In the genomic region with DNA sequence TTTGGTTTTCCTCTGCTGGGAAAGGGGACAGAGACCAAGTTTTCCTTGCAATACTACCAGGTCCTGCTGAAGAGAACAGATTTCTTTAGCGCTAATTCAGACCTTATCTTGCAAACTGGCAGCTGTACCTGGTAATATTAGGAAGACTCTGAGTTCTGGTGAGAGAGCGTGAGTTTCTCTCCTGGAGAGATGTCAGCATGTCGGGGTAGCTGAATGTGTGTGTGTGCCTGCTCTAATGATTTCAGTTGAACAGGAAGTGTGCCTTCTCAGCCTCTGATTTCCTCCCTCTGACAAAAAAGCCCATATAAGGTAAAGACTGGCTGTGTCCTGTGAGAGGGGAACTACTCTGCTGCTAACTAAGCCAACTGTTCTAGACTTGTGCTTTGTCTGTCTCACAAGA, we compare ENCODE assay signal across 8 cellular contexts. TPM values are rescaled to one million over a fixed set of nuclear protein-coding genes. Genes with fewer than 3 reads are reported as not detected.
DNase-seq lines count a peak whose midpoint lies in the region; ATAC-seq and TF ChIP-seq lines count a peak whose summit lies in the region.

No MANE protein-coding gene starts in this region.

- DNase-seq in HPDE6-E6E7 (ENCODE audit: extremely low spot score) (peak; percentile 14), T-helper 2 cell (peak in 4 of 5 experiments; percentile 16 to 94 (median 56)), mesendoderm (peak; percentile 82), tibial nerve (ENCODE audit: low spot score in 2 of 2) (peak in 1 of 2 donors; percentile 38), ecto neural progenitor cell (ENCODE audit: low spot score) (no peak)

- peak overlapping the region; percentile 79 for H4K5ac ChIP-seq in mesendoderm (ENCODE audit: low read length)

- H2BK15ac ChIP-seq in mesendoderm (replicated peaks; ENCODE audit: low read depth) = peak overlapping the region; percentile 64

- H3K4ac ChIP-seq in mesendoderm (ENCODE audit: low read depth, low read length) = peak overlapping the region; percentile 55

- no peak overlapping the region for H3K23ac ChIP-seq in mesendoderm (ENCODE audit: low read length)

- peak; percentile 94 for ATAC-seq in GM21423 (IDR thresholded peaks at IDR 0.05; ENCODE audit: unreplicated experiment)

- H3K27ac ChIP-seq in duodenal mucosa (ENCODE audit: low read depth, low read length) = peak overlapping the region; percentile 55
- peak overlapping the region; percentile 25 for H3K27ac ChIP-seq in mesendoderm (ENCODE audit: low read depth, low read length)
- H3K27ac ChIP-seq in tibial nerve = peak overlapping the region; percentile 57 to 82 (median 70)

- no peak for TF ChIP-seq CTCF in tibial nerve (IDR thresholded peaks at IDR 0.05)

- H3K79me2 ChIP-seq in mesendoderm (ENCODE audit: control insufficient read depth, insufficient read depth, low read length) = no peaks in the 10 kb centered on the region

- no peaks in the 10 kb centered on the region for H3K79me1 ChIP-seq in mesendoderm (ENCODE audit: low read length)

- peak overlapping the region; percentile 75 for H3K18ac ChIP-seq in mesendoderm (ENCODE audit: low read length)

- H3K4me3 ChIP-seq in GM08714 (ENCODE audit: low read length) = peak overlapping the region; percentile 81
- no peak overlapping the region for H3K4me3 ChIP-seq in duodenal mucosa (ENCODE audit: low read depth in 1 of 2, low read length in 2 of 2)
- H3K4me3 ChIP-seq in mesendoderm (ENCODE audit: low read length) = no peak overlapping the region
- H3K4me3 ChIP-seq in tibial nerve = no peak overlapping the region

- peak; percentile 19 to 30 for TF ChIP-seq POLR2A in tibial nerve (IDR thresholded peaks at IDR 0.05)

- H3K9ac ChIP-seq in duodenal mucosa (ENCODE audit: low read depth in 1 of 2, low read length in 2 of 2) (no peak overlapping the region), mesendoderm (ENCODE audit: low read length) (peak overlapping the region; percentile 7)

- no peak overlapping the region for H3K4me2 ChIP-seq in mesendoderm (ENCODE audit: low read length)

- H2BK5ac ChIP-seq in mesendoderm (ENCODE audit: low read length) = no peak overlapping the region

- H3K56ac ChIP-seq in mesendoderm (ENCODE audit: low read length) = peak overlapping the region; percentile 6

- peak overlapping the region; percentile 82 for H2BK120ac ChIP-seq in mesendoderm (ENCODE audit: low read depth, low read length)

- WGBS in mesendoderm (ENCODE audit: extremely low coverage, insufficient coverage, low lambda C conversion rate) = no CpG with 5 or more reads among the region's 3 CpGs
- 28 to 41% methylated on average over 3 of the region's 3 CpGs for WGBS in tibial nerve, 2 donors

- H3K9me3 ChIP-seq in duodenal mucosa (ENCODE audit: control insufficient read depth in 1 of 2, low read length in 2 of 2) = no peaks in the 10 kb centered on the region
- H3K9me3 ChIP-seq in tibial nerve = no peaks in the 10 kb centered on the region

- peak in 1 of 2 donors; percentile 75 for TF ChIP-seq EP300 in tibial nerve (IDR thresholded peaks at IDR 0.05)

- H4K8ac ChIP-seq in mesendoderm (ENCODE audit: low read depth, low read length) = peak overlapping the region; percentile 56

- H3K27me3 ChIP-seq in duodenal mucosa (ENCODE audit: control insufficient read depth in 1 of 2, insufficient read depth in 2 of 2, low read length in 2 of 2) = no peaks in the 10 kb centered on the region
- no peaks in the 10 kb centered on the region for H3K27me3 ChIP-seq in mesendoderm (ENCODE audit: insufficient read depth, low read length, poor library complexity)
- no peaks in the 10 kb centered on the region for H3K27me3 ChIP-seq in tibial nerve

- H2AK5ac ChIP-seq in mesendoderm (ENCODE audit: low read length) = no peak overlapping the region

- peaks cover 0 to 14% of the 10 kb centered on the region in 2 donors for H3K36me3 ChIP-seq in duodenal mucosa (ENCODE audit: control insufficient read depth in 1 of 2, insufficient read depth in 2 of 2, low read length in 2 of 2)
- H3K36me3 ChIP-seq in mesendoderm (ENCODE audit: control insufficient read depth, insufficient read depth, low read length) = no peaks in the 10 kb centered on the region
- H3K36me3 ChIP-seq in tibial nerve = no peaks in the 10 kb centered on the region

- H3K4me1 ChIP-seq in duodenal mucosa (ENCODE audit: control insufficient read depth in 1 of 2, insufficient read depth in 2 of 2, low read length in 2 of 2) (peaks cover 40% of the 10 kb centered on the region in 2 donors), mesendoderm (ENCODE audit: control insufficient read depth, low read depth, low read length) (no peaks in the 10 kb centered on the region), tibial nerve (peaks cover 0 to 50% (median 31%) of the 10 kb centered on the region in 4 donors)

RNA-seq across cellular contexts. Expression of a gene that starts 10.3 kb away (rescaled TPM):
- 0.24 TPM for polyA plus RNA-seq in mesendoderm (2013, experiment 1 of 2)
- polyA plus RNA-seq in mesendoderm (2013, experiment 2 of 2) = 0.14 TPM
- total RNA-seq in tibial nerve = not detected

RNA-seq across cellular contexts. Expression of a gene that starts 12.7 kb away (rescaled TPM):
- polyA plus RNA-seq in mesendoderm (2013, experiment 1 of 2) = 9.5 TPM
- polyA plus RNA-seq in mesendoderm (2013, experiment 2 of 2) = 9.5 TPM
- total RNA-seq in tibial nerve = 100 to 1,000 TPM in 2 of 4 donors, 10 to 100 TPM in 2; 63.8 to 112 (median 89.4) TPM

RNA-seq across cellular contexts. Expression of a gene that starts 24.2 kb away (rescaled TPM):
- not detected for polyA plus RNA-seq in mesendoderm (2013, experiment 1 of 2)
- polyA plus RNA-seq in mesendoderm (2013, experiment 2 of 2) = not detected
- not detected for total RNA-seq in tibial nerve
